14 cellular contexts compared by ENCODE assay signal in the genomic region with DNA sequence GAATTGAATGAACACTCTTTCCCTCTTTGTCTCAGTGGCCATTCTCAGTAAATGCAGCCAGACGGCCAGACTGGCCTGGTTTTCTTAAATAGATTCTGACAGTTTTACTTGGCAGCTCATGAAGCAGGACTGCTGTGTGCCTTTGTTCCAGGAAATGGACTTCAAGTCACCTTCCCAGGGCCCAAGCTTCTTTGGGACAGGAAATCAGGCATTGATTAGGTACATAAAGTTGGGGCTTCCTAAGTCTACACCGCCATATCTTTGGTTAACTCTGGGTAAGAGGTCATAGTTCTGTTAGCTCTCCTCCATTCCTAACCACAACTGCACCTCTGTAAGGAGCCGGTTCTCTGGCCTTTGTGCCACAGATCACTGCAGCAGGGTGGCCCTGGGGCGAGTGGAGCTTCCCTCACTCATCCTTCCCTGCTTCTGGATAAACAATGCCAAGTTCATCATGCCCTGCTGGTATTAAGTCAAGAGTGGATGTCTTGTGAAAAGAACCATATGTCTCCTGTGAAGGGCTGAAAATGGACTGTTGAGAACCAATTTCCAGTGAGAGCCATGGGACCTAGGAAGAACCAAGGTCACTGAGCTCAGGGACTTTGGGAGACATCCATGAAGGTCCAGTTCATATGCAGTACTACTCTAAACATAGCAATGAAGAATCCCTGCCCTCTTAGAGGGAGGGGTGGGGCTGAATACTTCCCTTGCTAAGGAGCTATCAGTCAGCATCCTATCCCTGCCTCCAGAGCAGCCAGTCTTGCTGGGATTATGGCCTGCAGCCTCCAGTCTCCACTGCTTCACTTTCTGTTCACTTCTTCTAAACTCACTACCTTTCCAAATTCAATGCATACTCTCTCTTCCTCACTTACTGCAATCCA.
DNase-seq lines count a peak whose midpoint lies in the region; ATAC-seq, FAIRE-seq and TF ChIP-seq lines count a peak whose summit lies in the region.
"Had no signal": no experiment of that assay in that cellular context is flagged by ENCODE, and none has a peak within 500 bp of the region (broad histone marks: within the 10 kb centered on the region; RNA-seq: fewer than 3 reads in every experiment).

No MANE protein-coding gene starts in this region.

- ATAC-seq in left ventricle myocardium superior (peak; percentile 89), pancreas (peak; percentile 79 to 87 (median 82)), GM19351 (IDR thresholded peaks at IDR 0.05; ENCODE audit: unreplicated experiment) (no peak)

- peaks cover 16 to 21% (median 21%) of the 10 kb centered on the region in 3 donors for H3K4me1 ChIP-seq in pancreas
- H3K4me1 ChIP-seq: HAP-1 had no signal

- peak; percentile 32 for DNase-seq in ELF-1 (ENCODE audit: low read depth, low spot score)
- DNase-seq in astrocyte of the spinal cord (ENCODE audit: low read depth, low spot score), result peak; percentile 28
- peak; percentile 35 for DNase-seq in left ventricle myocardium superior
- peak in 4 of 6 donors; percentile 25 to 65 (median 48) for DNase-seq in pancreas
- no peak for DNase-seq in activated naive CD4-positive, alpha-beta T cell treated with Interleukin-2 at 50 U/mL for 16 hours
- no peak for DNase-seq in GM13976 (ENCODE audit: low spot score)
- no peak for DNase-seq in NCI-H2081 (lab: John Stamatoyannopoulos, UW)
- DNase-seq: activated CD4-positive, alpha-beta T cell treated with anti-CD3 and anti-CD28 coated beads, Interleukin-2, amount 50 U/mL, for 4 hours; activated gamma-delta T cell; DND-41; NCI-H2171; T-helper 2 cell had no signal

- TF ChIP-seq CTCF in astrocyte of the spinal cord (IDR thresholded peaks at IDR 0.05; ENCODE audit: low read depth, low read length), result no peak
- no peak for TF ChIP-seq CTCF in pancreas (IDR thresholded peaks at IDR 0.05)
- no peak for TF ChIP-seq CTCF in GM13976 (IDR thresholded peaks at IDR 0.05; ENCODE audit: borderline replicate concordance, control extremely low read depth, extremely low read depth, insufficient read depth, missing control alignments)

- no peak for FAIRE-seq in pancreas (lab: Jason Lieb, UNC)

- H3K9me3 ChIP-seq in pancreas, result no peaks in the 10 kb centered on the region
- H3K9me3 ChIP-seq: HAP-1 had no signal

- intact Hi-C loops in left ventricle myocardium superior (cut with micrococcal nuclease) (no loop called here), pancreas (cut with DNase I) (no loop called here)

- H3K27ac ChIP-seq in pancreas, result peak overlapping the region; percentile 31 to 75 (median 58)

- no peak overlapping the region for H3K4me3 ChIP-seq in astrocyte of the spinal cord (ENCODE audit: low read depth, low read length)
- no peak overlapping the region for H3K4me3 ChIP-seq in pancreas
- H3K4me3 ChIP-seq: HAP-1 had no signal

- in situ Hi-C loops in astrocyte of the spinal cord (cut with HindIII; ENCODE audit: low sequenced_read_pairs) (no loop called here), GM13976 (cut with MboI; ENCODE audit: low sequenced_read_pairs, unreplicated experiment) (no loop called here)

- no peaks in the 10 kb centered on the region for H3K36me3 ChIP-seq in pancreas
- H3K36me3 ChIP-seq: HAP-1 had no signal

- 44 to 46% methylated on average over 4 of the region's 4 CpGs for WGBS in pancreas, 2 donors

- no peaks in the 10 kb centered on the region for H3K27me3 ChIP-seq in pancreas

Comparison
In these comparisons a context has a peak if more than half of its experiments do, and no peak if none do; other contexts are left out.
1. DNase-seq: peak in ELF-1 (single experiment), astrocyte of the spinal cord (single experiment), left ventricle myocardium superior (single experiment) and pancreas (4 of 6); none in activated naive CD4-positive, alpha-beta T cell treated with Interleukin-2 at 50 U/mL for 16 hours (single experiment), GM13976 (single experiment) and NCI-H2081 (0 of 2).